In the genomic region with DNA sequence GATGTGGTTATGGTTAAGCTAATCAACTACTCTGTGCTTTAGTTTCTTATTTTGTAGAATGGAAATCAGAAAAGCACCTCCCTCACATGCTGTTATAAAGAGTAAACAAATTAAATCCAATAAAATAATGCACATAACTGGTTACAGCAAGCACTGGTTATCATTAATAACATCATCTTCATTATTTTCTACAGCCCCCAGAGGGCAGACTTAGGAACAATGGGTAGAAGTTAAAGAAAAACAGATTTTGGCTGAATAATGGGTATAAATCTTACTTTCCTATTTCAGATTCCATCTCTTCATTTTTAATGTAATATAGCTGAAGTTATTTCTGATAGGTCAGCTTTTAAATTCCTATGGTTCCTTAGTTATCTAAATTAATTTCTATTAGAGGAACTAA, we compare ENCODE assay signal across 1 cellular context.
TF ChIP-seq lines count a peak whose summit lies in the region.

No MANE protein-coding gene starts in this region.

TF ChIP-seq in K562, 482 proteins besides CTCF, POLR2A, EP300 and RAD21 (continued from another document):
- TF ChIP-seq, protein P1, sequence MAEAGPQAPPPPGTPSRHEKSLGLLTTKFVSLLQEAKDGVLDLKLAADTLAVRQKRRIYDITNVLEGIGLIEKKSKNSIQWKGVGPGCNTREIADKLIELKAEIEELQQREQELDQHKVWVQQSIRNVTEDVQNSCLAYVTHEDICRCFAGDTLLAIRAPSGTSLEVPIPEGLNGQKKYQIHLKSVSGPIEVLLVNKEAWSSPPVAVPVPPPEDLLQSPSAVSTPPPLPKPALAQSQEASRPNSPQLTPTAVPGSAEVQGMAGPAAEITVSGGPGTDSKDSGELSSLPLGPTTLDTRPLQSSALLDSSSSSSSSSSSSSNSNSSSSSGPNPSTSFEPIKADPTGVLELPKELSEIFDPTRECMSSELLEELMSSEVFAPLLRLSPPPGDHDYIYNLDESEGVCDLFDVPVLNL (CRISPR knock-in tag; IDR thresholded peaks at IDR 0.05; ENCODE audit: low read depth), result no peak
- TF ChIP-seq, protein P2, sequence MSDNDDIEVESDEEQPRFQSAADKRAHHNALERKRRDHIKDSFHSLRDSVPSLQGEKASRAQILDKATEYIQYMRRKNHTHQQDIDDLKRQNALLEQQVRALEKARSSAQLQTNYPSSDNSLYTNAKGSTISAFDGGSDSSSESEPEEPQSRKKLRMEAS (CRISPR knock-in tag; IDR thresholded peaks at IDR 0.05), result no peak
- TF ChIP-seq ARID2 (IDR thresholded peaks at IDR 0.05) (no peak), HMG20B (CRISPR knock-in tag; IDR thresholded peaks at IDR 0.05) (no peak)
- TF ChIP-seq, protein P3, sequence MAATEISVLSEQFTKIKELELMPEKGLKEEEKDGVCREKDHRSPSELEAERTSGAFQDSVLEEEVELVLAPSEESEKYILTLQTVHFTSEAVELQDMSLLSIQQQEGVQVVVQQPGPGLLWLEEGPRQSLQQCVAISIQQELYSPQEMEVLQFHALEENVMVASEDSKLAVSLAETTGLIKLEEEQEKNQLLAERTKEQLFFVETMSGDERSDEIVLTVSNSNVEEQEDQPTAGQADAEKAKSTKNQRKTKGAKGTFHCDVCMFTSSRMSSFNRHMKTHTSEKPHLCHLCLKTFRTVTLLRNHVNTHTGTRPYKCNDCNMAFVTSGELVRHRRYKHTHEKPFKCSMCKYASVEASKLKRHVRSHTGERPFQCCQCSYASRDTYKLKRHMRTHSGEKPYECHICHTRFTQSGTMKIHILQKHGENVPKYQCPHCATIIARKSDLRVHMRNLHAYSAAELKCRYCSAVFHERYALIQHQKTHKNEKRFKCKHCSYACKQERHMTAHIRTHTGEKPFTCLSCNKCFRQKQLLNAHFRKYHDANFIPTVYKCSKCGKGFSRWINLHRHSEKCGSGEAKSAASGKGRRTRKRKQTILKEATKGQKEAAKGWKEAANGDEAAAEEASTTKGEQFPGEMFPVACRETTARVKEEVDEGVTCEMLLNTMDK (IDR thresholded peaks at IDR 0.05; ENCODE audit: borderline replicate concordance, insufficient read depth, low read depth, low read length, poor library complexity, severe bottlenecking), result no peak
